In genomic region chr2:227033471-227034148, GRCh38 we compare ENCODE assay signal across 8 cellular contexts.
DNase-seq lines count a peak whose midpoint lies in the region; ATAC-seq, FAIRE-seq and TF ChIP-seq lines count a peak whose summit lies in the region.

No MANE protein-coding gene starts in this region.

- H3K36me3 Mint-ChIP-seq in CD14-positive monocyte (no peaks in the 10 kb centered on the region), endodermal cell (ENCODE audit: low read depth) (no peaks in the 10 kb centered on the region), neural progenitor cell (no peaks in the 10 kb centered on the region)
- no peaks in the 10 kb centered on the region for H3K36me3 Mint-ChIP-seq in CD8-positive, alpha-beta memory T cell

- no peak overlapping the region for H3K27ac Mint-ChIP-seq in CD14-positive monocyte
- no peak overlapping the region for H3K27ac Mint-ChIP-seq in endodermal cell
- no peak overlapping the region for H3K27ac Mint-ChIP-seq in neural progenitor cell
- no peak overlapping the region for H3K27ac Mint-ChIP-seq in CD8-positive, alpha-beta memory T cell

- no peaks in the 10 kb centered on the region for H3K79me2 ChIP-seq in neural progenitor cell (ENCODE audit: low read depth)

- WGBS in endodermal cell (ENCODE audit: insufficient coverage in 1 of 2, insufficient read length in 1 of 2), 2 experiments = 60 to 97% methylated on average over 8 to 16 of the region's 16 CpGs

- intact Hi-C loops in CD14-positive monocyte (cut with micrococcal nuclease) = no loop called here

- no peaks in the 10 kb centered on the region for H3K27me3 ChIP-seq in endodermal cell (ENCODE audit: control insufficient read depth, insufficient read depth, low read length, poor library complexity, severe bottlenecking)
- H3K27me3 ChIP-seq in neural progenitor cell = no peaks in the 10 kb centered on the region
- H3K27me3 ChIP-seq in CD8-positive, alpha-beta memory T cell (ENCODE audit: insufficient read depth, low read length, poor library complexity, severe bottlenecking) = no peaks in the 10 kb centered on the region

- H4K20me1 ChIP-seq in neural progenitor cell (ENCODE audit: low read depth) = no peaks in the 10 kb centered on the region

- CTCF ChIA-PET in CD8-positive, alpha-beta memory T cell (lab: Charles Lee) = no interaction called here

- no peak for FAIRE-seq in GM18507 (lab: Jason Lieb, UNC)

- H3K9ac ChIP-seq in endodermal cell (ENCODE audit: extremely low read depth, low read length, poor library complexity, severe bottlenecking) (no peak overlapping the region), neural progenitor cell (no peak overlapping the region)

- H3K4me1 ChIP-seq in endodermal cell (ENCODE audit: control insufficient read depth, insufficient read depth, low read length) (no peaks in the 10 kb centered on the region), neural progenitor cell (no peaks in the 10 kb centered on the region)
- H3K4me1 ChIP-seq in CD8-positive, alpha-beta memory T cell (ENCODE audit: insufficient read depth, low read length) = no peaks in the 10 kb centered on the region

- no peaks in the 10 kb centered on the region for H3F3A ChIP-seq in neural progenitor cell (ENCODE audit: low read depth)

- H3K4me2 ChIP-seq in neural progenitor cell = no peak overlapping the region

- TF ChIP-seq CTCF in CD14-positive monocyte (IDR thresholded peaks at IDR 0.05) (peak; percentile 67), endodermal cell (conservative IDR thresholded peaks at IDR 0.05) (peak; percentile 96), neural progenitor cell (IDR thresholded peaks at IDR 0.05) (peak; percentile 91)

- no peaks in the 10 kb centered on the region for H3K36me3 ChIP-seq in endodermal cell (ENCODE audit: control insufficient read depth, insufficient read depth, low read length)
- H3K36me3 ChIP-seq in neural progenitor cell = no peaks in the 10 kb centered on the region
- H3K36me3 ChIP-seq in CD8-positive, alpha-beta memory T cell (ENCODE audit: insufficient read depth, low read length) = no peaks in the 10 kb centered on the region

- POLR2A ChIA-PET in CD8-positive, alpha-beta memory T cell (lab: Charles Lee) = no interaction called here

- no peak for DNase-seq in CD14-positive monocyte (ENCODE audit: low spot score)
- peak; percentile 23 for DNase-seq in GM18507 (ENCODE audit: extremely low spot score, insufficient read length, low read depth)
- peak; percentile 44 for DNase-seq in RPMI7951 (ENCODE audit: low read depth)
- DNase-seq in endodermal cell = peak; percentile 95
- peak; percentile 76 for DNase-seq in neural progenitor cell (ENCODE audit: low spot score)
- no peak for DNase-seq in NCI-H1105 (lab: John Stamatoyannopoulos, UW)
- no peak for DNase-seq in CD8-positive, alpha-beta memory T cell

- ATAC-seq in HG02943 (IDR thresholded peaks at IDR 0.05; ENCODE audit: low read depth, unreplicated experiment) = peak; percentile 73

- H3K27me3 Mint-ChIP-seq in CD14-positive monocyte (ENCODE audit: low read depth in 3 of 3) = peaks cover 0 to 7% (median 6%) of the 10 kb centered on the region in 3 donors
- no peaks in the 10 kb centered on the region for H3K27me3 Mint-ChIP-seq in endodermal cell (ENCODE audit: insufficient read depth)
- no peaks in the 10 kb centered on the region for H3K27me3 Mint-ChIP-seq in neural progenitor cell (ENCODE audit: insufficient read depth, low read depth)
- H3K27me3 Mint-ChIP-seq in CD8-positive, alpha-beta memory T cell = peaks cover 2 to 15% of the 10 kb centered on the region in 2 donors

- no peak overlapping the region for H3K27ac ChIP-seq in endodermal cell (ENCODE audit: low read depth, low read length)
- H3K27ac ChIP-seq in neural progenitor cell = no peak overlapping the region
- no peak overlapping the region for H3K27ac ChIP-seq in CD8-positive, alpha-beta memory T cell (ENCODE audit: low read depth, low read length)

- H3K4me3 Mint-ChIP-seq in CD14-positive monocyte (no peak overlapping the region), endodermal cell (no peak overlapping the region), neural progenitor cell (no peak overlapping the region)
- no peak overlapping the region for H3K4me3 Mint-ChIP-seq in CD8-positive, alpha-beta memory T cell

- H3K4me3 ChIP-seq in endodermal cell (ENCODE audit: low read length) = no peak overlapping the region
- no peak overlapping the region for H3K4me3 ChIP-seq in neural progenitor cell
- H3K4me3 ChIP-seq in CD8-positive, alpha-beta memory T cell (ENCODE audit: low read length) = no peak overlapping the region

- peak overlapping the region; percentile 89 for H2AFZ ChIP-seq in neural progenitor cell (replicated peaks)

- H3K9me3 Mint-ChIP-seq in CD14-positive monocyte (peaks cover 0 to 4% (median 0%) of the 10 kb centered on the region in 7 donors), endodermal cell (no peaks in the 10 kb centered on the region), neural progenitor cell (no peaks in the 10 kb centered on the region)
- peaks cover 0 to 4% (median 0%) of the 10 kb centered on the region in 5 donors for H3K9me3 Mint-ChIP-seq in CD8-positive, alpha-beta memory T cell

- H3K4me1 Mint-ChIP-seq in CD14-positive monocyte (peaks cover 16% of the 10 kb centered on the region), endodermal cell (peaks cover 7% of the 10 kb centered on the region), neural progenitor cell (no peaks in the 10 kb centered on the region)
- H3K4me1 Mint-ChIP-seq in CD8-positive, alpha-beta memory T cell = peaks cover 0 to 5% (median 3%) of the 10 kb centered on the region in 3 donors

- H3K9me3 ChIP-seq in endodermal cell (ENCODE audit: control insufficient read depth, low read length) (no peaks in the 10 kb centered on the region), neural progenitor cell (ENCODE audit: low read depth) (no peaks in the 10 kb centered on the region)
- no peaks in the 10 kb centered on the region for H3K9me3 ChIP-seq in CD8-positive, alpha-beta memory T cell (ENCODE audit: low read length)

Comparison
In these comparisons a context has a peak if more than half of its experiments do, and no peak if none do; other contexts are left out.
1. DNase-seq: peak in GM18507 (single experiment), RPMI7951 (single experiment), endodermal cell (single experiment) and neural progenitor cell (single experiment); none in CD14-positive monocyte (single experiment), NCI-H1105 (single experiment) and CD8-positive, alpha-beta memory T cell (0 of 5).
2. Peak in every context shown above with its lines, with median percentiles within 50 percentile points of each other: CTCF ChIP-seq.